1 cellular context compared by ENCODE assay signal in the genomic region with DNA sequence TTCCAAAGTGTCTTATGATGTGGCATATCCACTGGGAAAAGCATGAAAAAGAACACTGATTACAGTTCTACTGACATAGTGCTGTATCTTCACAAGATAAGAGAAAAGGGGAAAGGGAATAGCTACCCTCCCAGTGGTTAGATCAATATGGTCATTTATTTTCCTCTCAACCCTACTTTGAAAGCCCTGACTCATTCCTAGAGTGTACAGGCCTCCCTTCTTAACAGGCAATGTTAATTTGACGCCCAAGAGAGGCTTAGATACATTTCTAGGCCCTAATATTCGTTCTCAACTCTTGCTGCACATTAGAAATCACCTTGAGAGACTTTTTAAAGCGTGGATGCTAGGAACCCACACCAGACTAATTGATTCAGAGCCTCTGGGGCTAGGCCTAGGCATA.
TF ChIP-seq lines count a peak whose summit lies in the region.

No MANE protein-coding gene starts in this region.

TF ChIP-seq in GM12878, 131 proteins besides CTCF, POLR2A, EP300 and RAD21:
- TF ChIP-seq, protein P1, sequence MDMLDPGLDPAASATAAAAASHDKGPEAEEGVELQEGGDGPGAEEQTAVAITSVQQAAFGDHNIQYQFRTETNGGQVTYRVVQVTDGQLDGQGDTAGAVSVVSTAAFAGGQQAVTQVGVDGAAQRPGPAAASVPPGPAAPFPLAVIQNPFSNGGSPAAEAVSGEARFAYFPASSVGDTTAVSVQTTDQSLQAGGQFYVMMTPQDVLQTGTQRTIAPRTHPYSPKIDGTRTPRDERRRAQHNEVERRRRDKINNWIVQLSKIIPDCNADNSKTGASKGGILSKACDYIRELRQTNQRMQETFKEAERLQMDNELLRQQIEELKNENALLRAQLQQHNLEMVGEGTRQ (IDR thresholded peaks at IDR 0.05; ENCODE audit: borderline replicate concordance, low read depth, low read length): no peak
- TF ChIP-seq JUNB (IDR thresholded peaks at IDR 0.05): peak; percentile 35; the same call in 1 of the 2 replicates
